20 cellular contexts compared by ENCODE assay signal in genomic region chr12:62930546-62931425, GRCh38. TPM values are rescaled to one million over a fixed set of nuclear protein-coding genes. Genes with fewer than 3 reads are reported as not detected.
DNase-seq lines count a peak whose midpoint lies in the region; ATAC-seq, FAIRE-seq and TF ChIP-seq lines count a peak whose summit lies in the region.
"Had no signal": no experiment of that assay in that cellular context is flagged by ENCODE, and none has a peak within 500 bp of the region (broad histone marks: within the 10 kb centered on the region; RNA-seq: fewer than 3 reads in every experiment).

No MANE protein-coding gene starts in this region.

- peak overlapping the region; percentile 56 for H3K27ac Mint-ChIP-seq in osteocyte (ENCODE audit: unreplicated experiment)
- H3K27ac Mint-ChIP-seq: B cell, T-helper 17 cell had no signal

- peak overlapping the region; percentile 47 for H3K4me3 Mint-ChIP-seq in osteocyte (ENCODE audit: unreplicated experiment)
- H3K4me3 Mint-ChIP-seq: B cell, T-helper 17 cell had no signal

- peak overlapping the region in 1 of 2 experiments; percentile 4; a peak in 2 of 4 replicates for H3K4me2 ChIP-seq in H1 (ENCODE audit: insufficient read depth in 1 of 2, low read depth in 2 of 2, low read length in 2 of 2)

- no peak overlapping the region for H4K5ac ChIP-seq in H1 (ENCODE audit: insufficient read length, low read depth, low read length)

- H3K56ac ChIP-seq in H1 (replicated peaks; ENCODE audit: insufficient read length, low read depth, low read length), result no peak overlapping the region

- no peak for TF ChIP-seq POLR2A in H1 (IDR thresholded peaks at IDR 0.05; ENCODE audit: control extremely low read depth in 1 of 2, low read depth in 2 of 2, low read length in 2 of 2)

- H3K23ac ChIP-seq in H1 (ENCODE audit: insufficient read length), result no peak overlapping the region

- no peak overlapping the region for H3K14ac ChIP-seq in H1 (ENCODE audit: insufficient read length)

- no peaks in the 10 kb centered on the region for H3K9me3 Mint-ChIP-seq in osteocyte (ENCODE audit: unreplicated experiment)

- no peaks in the 10 kb centered on the region for H3K36me3 ChIP-seq in H1 (ENCODE audit: control insufficient read depth in 2 of 4, insufficient read depth in 4 of 4, low read length in 3 of 4)
- H3K36me3 ChIP-seq in effector memory CD4-positive, alpha-beta T cell (ENCODE audit: control insufficient read depth, insufficient read depth, low read length), result no peaks in the 10 kb centered on the region

- POLR2A ChIA-PET in H1 (lab: Charles Lee; ENCODE audit: partially characterized antibody), result interaction anchor here (0.7 to 2.0 kb wide), 3 partner anchors 14 to 62 kb away, joined by 3 to 10 read pairs (median 8); no protein-coding TSS in a partner anchor

- H4K20me1 ChIP-seq in H1 (replicated peaks in 1 of 2; ENCODE audit: control insufficient read depth in 1 of 2, insufficient read depth in 2 of 2, low read length in 2 of 2), result peaks cover 0 to 1% of the 10 kb centered on the region in 2 experiments

- no peak for TF ChIP-seq EP300 in H1 (IDR thresholded peaks at IDR 0.05; ENCODE audit: borderline replicate concordance in 1 of 2, low read depth in 2 of 2, low read length in 2 of 2)

- no peaks in the 10 kb centered on the region for H3K27me3 Mint-ChIP-seq in osteocyte (ENCODE audit: unreplicated experiment)

- peak overlapping the region; percentile 63; the same call in 1 of the 2 replicates for H2BK20ac ChIP-seq in H1 (ENCODE audit: low read length)

- H2AFZ ChIP-seq in H1 (ENCODE audit: low read length), result no peak overlapping the region
- H2AFZ ChIP-seq: GM23248 had no signal

- no peak for ATAC-seq in GM18498 (IDR thresholded peaks at IDR 0.05; ENCODE audit: unreplicated experiment)
- ATAC-seq in HG03571 (IDR thresholded peaks at IDR 0.05; ENCODE audit: unreplicated experiment), result no peak
- ATAC-seq: body of pancreas, GM12878, Right ventricle myocardium inferior, T-helper 17 cell had no signal

- peaks cover 2 to 17% (median 8%) of the 10 kb centered on the region in 4 experiments; a peak in 6 of 7 replicates for H3K4me1 ChIP-seq in H1 (replicated peaks in 1 of 4; ENCODE audit: control insufficient read depth in 3 of 4, insufficient read depth in 4 of 4, low read length in 3 of 4)
- H3K4me1 ChIP-seq in effector memory CD4-positive, alpha-beta T cell (ENCODE audit: control insufficient read depth, insufficient read depth, low read length, poor library complexity, severe bottlenecking), result peaks cover 4% of the 10 kb centered on the region

- H4K91ac ChIP-seq in H1 (replicated peaks; ENCODE audit: insufficient read length, low read length), result no peak overlapping the region

- TF ChIP-seq CTCF in H1 (IDR thresholded peaks at IDR 0.05; ENCODE audit: control extremely low read depth in 1 of 3, insufficient read depth in 1 of 3, low read depth in 1 of 3, low read length in 3 of 3), result no peak
- no peak for TF ChIP-seq CTCF in osteocyte (IDR thresholded peaks at IDR 0.05)

- peaks cover 62% of the 10 kb centered on the region for H3K4me1 Mint-ChIP-seq in osteocyte (ENCODE audit: unreplicated experiment)

- H3K27me3 ChIP-seq in H1 (replicated peaks in 1 of 4; ENCODE audit: control insufficient read depth in 3 of 4, extremely low read depth in 1 of 4, insufficient read depth in 3 of 4, low read length in 3 of 4), result no peaks in the 10 kb centered on the region; a peak in 1 of 7 replicates
- H3K27me3 ChIP-seq in effector memory CD4-positive, alpha-beta T cell (replicated peaks; ENCODE audit: control insufficient read depth, insufficient read depth, low read length, poor library complexity, severe bottlenecking), result peaks cover 13% of the 10 kb centered on the region
- H3K27me3 ChIP-seq: body of pancreas had no signal

- H2BK15ac ChIP-seq in H1 (ENCODE audit: low read length), result no peak overlapping the region

- 0 out of 2 replicates have a peak overlapping the region, but pooled peaks have one; percentile 30 for H2BK12ac ChIP-seq in H1 (ENCODE audit: low read depth, low read length)

- no peak overlapping the region for H2AK5ac ChIP-seq in H1 (ENCODE audit: low read depth, low read length)

- TF ChIP-seq RAD21 in H1 (IDR thresholded peaks at IDR 0.05 in 1 of 2, conservative IDR thresholded peaks at IDR 0.05 in 1 of 2; ENCODE audit: low read depth in 2 of 2, low read length in 2 of 2), result no peak

- DNase-seq in ELR (ENCODE audit: low read depth) (peak; percentile 57), NCI-H226 (peak; percentile 68), H1 (ENCODE audit: low read depth in 1 of 2, low spot score in 2 of 2) (no peak), osteocyte (ENCODE audit: extremely low spot score, unreplicated experiment) (no peak)
- DNase-seq in activated CD4-positive, alpha-beta T cell treated with anti-CD3 and anti-CD28 coated beads, Interleukin-2, amount 50 U/mL, for 48 hours, result no peak
- DNase-seq in effector memory CD4-positive, alpha-beta T cell, result no peak
- DNase-seq: activated CD4-positive, alpha-beta T cell treated with anti-CD3 and anti-CD28 coated beads for 4 hours; activated naive CD4-positive, alpha-beta T cell treated with anti-CD3 and anti-CD28 coated beads, Interleukin-2, amount 50 U/mL, for 16 hours; activated T-cell treated with anti-CD3 and anti-CD28 coated beads for 4 hours; body of pancreas; DND-41; GM23248; hippocampal formation; NCI-H1048; T-helper 17 cell had no signal

- 43% methylated on average over 5 of the region's 5 CpGs; no CpG with 5 or more reads in 1 of the 2 experiments for WGBS in H1 (ENCODE audit: extremely low coverage in 1 of 2, insufficient coverage in 1 of 2, insufficient read length in 1 of 2, insufficient replicate concordance in 2 of 2, low coverage in 1 of 2, low lambda C conversion rate in 2 of 2, missing lambda C conversion rate in 1 of 2), 2 experiments

- no peak for FAIRE-seq in H1 (lab: Jason Lieb, UNC)
- FAIRE-seq: GM12878 had no signal

- H3K18ac ChIP-seq in H1 (ENCODE audit: extremely low read depth, low read length), result no peak overlapping the region

- H3K4ac ChIP-seq in H1 (replicated peaks; ENCODE audit: insufficient read length, low read depth, low read length), result no peak overlapping the region

- peaks cover 3% of the 10 kb centered on the region; the same call in 1 of the 2 replicates for H3K79me1 ChIP-seq in H1 (ENCODE audit: low read depth, low read length)

- H3K27ac ChIP-seq in H1 (ENCODE audit: low read depth, low read length), result no peak overlapping the region
- no peak overlapping the region for H3K27ac ChIP-seq in effector memory CD4-positive, alpha-beta T cell (ENCODE audit: insufficient read depth, low read length, poor library complexity, severe bottlenecking)
- H3K27ac ChIP-seq: body of pancreas, GM23248 had no signal

- no peak overlapping the region for H4K8ac ChIP-seq in H1 (ENCODE audit: extremely low read depth, insufficient read depth, low read length)

- H3K4me3 ChIP-seq in H1 (ENCODE audit: extremely low read depth in 1 of 4, insufficient read depth in 2 of 4, low read depth in 3 of 4, low read length in 4 of 4), result 0 out of 8 replicates have a peak overlapping the region, but pooled peaks of 1 of the 4 experiments have one; percentile 1
- H3K4me3 ChIP-seq in effector memory CD4-positive, alpha-beta T cell (ENCODE audit: insufficient read depth, low read depth, low read length, poor library complexity, severe bottlenecking), result no peak overlapping the region
- H3K4me3 ChIP-seq: body of pancreas, GM12878, GM23248 had no signal

- peaks cover 11% of the 10 kb centered on the region for H3K23me2 ChIP-seq in H1 (ENCODE audit: low read depth, low read length)

- H2BK120ac ChIP-seq in H1 (replicated peaks; ENCODE audit: low read depth, low read length), result no peak overlapping the region

- H3K36me3 Mint-ChIP-seq in osteocyte (ENCODE audit: unreplicated experiment), result peaks cover 11% of the 10 kb centered on the region

- no peaks in the 10 kb centered on the region for H3K9me3 ChIP-seq in H1 (ENCODE audit: insufficient read depth in 2 of 2, low read depth in 1 of 2, low read length in 1 of 2)
- no peaks in the 10 kb centered on the region for H3K9me3 ChIP-seq in effector memory CD4-positive, alpha-beta T cell (ENCODE audit: control insufficient read depth, low read length)
- H3K9me3 ChIP-seq: body of pancreas had no signal

- CTCF ChIA-PET in H1 (lab: Charles Lee; ENCODE audit: partially characterized antibody), result interaction anchor here (0.5 to 2.1 kb wide), 10 partner anchors 11 to 138 kb away, joined by 3 to 7 read pairs (median 4); no protein-coding TSS in a partner anchor

- H2BK5ac ChIP-seq in H1 (ENCODE audit: low read depth, low read length), result peak overlapping the region; percentile 8; the same call in 1 of the 2 replicates

- peaks cover 0 to 68% of the 10 kb centered on the region in 2 experiments; a peak in 2 of 4 replicates for H3K79me2 ChIP-seq in H1 (ENCODE audit: control insufficient read depth in 1 of 2, insufficient read depth in 2 of 2, low read length in 2 of 2)

- no peak overlapping the region; a peak in 1 of 7 replicates for H3K9ac ChIP-seq in H1 (replicated peaks in 1 of 4; ENCODE audit: extremely low read depth in 1 of 4, low read depth in 3 of 4, low read length in 3 of 4)
- H3K9ac ChIP-seq: GM23248 had no signal

TF ChIP-seq in H1, 55 proteins besides CTCF, POLR2A, EP300 and RAD21 (continues in another document):
- TF ChIP-seq CHD2 (IDR thresholded peaks at IDR 0.05; ENCODE audit: low read length) (no peak), ATF3 (IDR thresholded peaks at IDR 0.05; ENCODE audit: insufficient read depth, low read depth, low read length) (no peak), POU5F1 (IDR thresholded peaks at IDR 0.05; ENCODE audit: low read depth, low read length) (no peak), JUND (IDR thresholded peaks at IDR 0.05; ENCODE audit: low read length) (no peak), YY1 (IDR thresholded peaks at IDR 0.05; ENCODE audit: low read depth, low read length) (no peak), NANOG (IDR thresholded peaks at IDR 0.05; ENCODE audit: insufficient read depth, low read depth, low read length, poor library complexity, severe bottlenecking) (no peak), NRF1 (IDR thresholded peaks at IDR 0.05; ENCODE audit: low read depth, low read length) (no peak), SP1 (IDR thresholded peaks at IDR 0.05; ENCODE audit: low read depth, low read length) (no peak)

RNA-seq across cellular contexts. Expression of gene PPM1H, which starts 4.2 kb away (rescaled TPM):
- 35.6 and 36.1 TPM in 2 replicates for total RNA-seq in H1 (2021; fragmentation: NEBNext Ultra II Directional; extraction: Animal tissue kit (Norgen Biotek cat#: 25700))
- 16.4 and 17.3 TPM in 2 replicates for polyA plus RNA-seq in H1 (2011; rRNA removed)
- 15.5 TPM for polyA plus RNA-seq in H1 (2011; cell fraction: cytosol; rRNA removed)
- 19.3 TPM for polyA plus RNA-seq in H1 (2011; cell fraction: nucleus; rRNA removed)
- polyA plus RNA-seq in H1 (2012, experiment 1 of 2), result 16.8 to 23.0 TPM (median 19.0 TPM) in 4 replicates
- polyA plus RNA-seq in H1 (2012, experiment 2 of 2), result 5.3 TPM
- polyA plus RNA-seq in H1 (2013, experiment 1 of 2), result 15.7 TPM
- polyA plus RNA-seq in H1 (2013, experiment 2 of 2), result 17.2 TPM
- polyA minus RNA-seq in H1 (2011; rRNA and poly(A)+ RNA removed), result 28.9 and 31.2 TPM in 2 replicates
- polyA minus RNA-seq in H1 (2011; cell fraction: cytosol; rRNA and poly(A)+ RNA removed), result 47.5 TPM
- 26.1 TPM for polyA minus RNA-seq in H1 (2011; cell fraction: nucleus; rRNA and poly(A)+ RNA removed)
- total RNA-seq in osteocyte, result 60.8 and 67.0 TPM in 2 replicates
- total RNA-seq: B cell had no signal

Comparison
In these comparisons a context has a peak if more than half of its experiments do, and no peak if none do; other contexts are left out.
1. DNase-seq: peak in ELR (single experiment) and NCI-H226 (single experiment); none in H1 (0 of 2), osteocyte (single experiment), activated CD4-positive, alpha-beta T cell treated with anti-CD3 and anti-CD28 coated beads, Interleukin-2, amount 50 U/mL, for 48 hours (0 of 2) and effector memory CD4-positive, alpha-beta T cell (0 of 3).